ENCODE assay signal across 9 cellular contexts in genomic region chr6:154157082-154157481, GRCh38.
DNase-seq lines count a peak whose midpoint lies in the region; ATAC-seq lines count a peak whose summit lies in the region.
"Had no signal": no experiment of that assay in that cellular context is flagged by ENCODE, and none has a peak within 500 bp of the region (broad histone marks: within the 10 kb centered on the region; RNA-seq: fewer than 3 reads in every experiment).

No MANE protein-coding gene starts in this region.

- peaks cover 58% of the 10 kb centered on the region for H3K4me1 Mint-ChIP-seq in activated T-cell treated with anti-CD3 and anti-CD28 coated beads, Interleukin-2, amount 50 U/mL, for 4 hours (ENCODE audit: low read depth)
- peaks cover 63% of the 10 kb centered on the region for H3K4me1 Mint-ChIP-seq in activated naive CD4-positive, alpha-beta T cell treated with anti-CD3 and anti-CD28 coated beads, Interleukin-2, amount 50 U/mL, for 24 hours
- H3K4me1 Mint-ChIP-seq in stimulated activated naive CD8-positive, alpha-beta T cell treated with anti-CD3 and anti-CD28 coated beads, Interleukin-15, amount 100 ng/mL, for 72 hours, result peaks cover 57% of the 10 kb centered on the region

- DNase-seq in activated T-cell treated with anti-CD3 and anti-CD28 coated beads, Interleukin-2, amount 50 U/mL, for 4 hours, result no peak
- DNase-seq in activated T-cell treated with anti-CD3 and anti-CD28 coated beads for 4 hours (no peak), nucleus accumbens (lab: John Stamatoyannopoulos, UW) (no peak), NCI-H446 (lab: John Stamatoyannopoulos, UW) (no peak), NCI-H1436 treated with DMSO at 0.1 percent for 48 hours (lab: John Stamatoyannopoulos, UW) (no peak)
- DNase-seq in stimulated activated naive CD8-positive, alpha-beta T cell treated with anti-CD3 and anti-CD28 coated beads, Interleukin-15, amount 100 ng/mL, for 72 hours, result peak; percentile 16 to 36

- H3K9me3 Mint-ChIP-seq in activated T-cell treated with anti-CD3 and anti-CD28 coated beads, Interleukin-2, amount 50 U/mL, for 4 hours, result no peaks in the 10 kb centered on the region
- H3K9me3 Mint-ChIP-seq in activated naive CD4-positive, alpha-beta T cell treated with anti-CD3 and anti-CD28 coated beads, Interleukin-2, amount 50 U/mL, for 24 hours, result no peaks in the 10 kb centered on the region
- H3K9me3 Mint-ChIP-seq in stimulated activated naive CD8-positive, alpha-beta T cell treated with anti-CD3 and anti-CD28 coated beads, Interleukin-15, amount 100 ng/mL, for 72 hours, result no peaks in the 10 kb centered on the region

- ATAC-seq in activated T-cell treated with anti-CD3 and anti-CD28 coated beads, Interleukin-2, amount 50 U/mL, for 4 hours, result peak; percentile 45 to 50
- peak; percentile 41 for ATAC-seq in HG03039 (IDR thresholded peaks at IDR 0.05; ENCODE audit: unreplicated experiment)
- ATAC-seq in stimulated activated naive CD8-positive, alpha-beta T cell treated with anti-CD3 and anti-CD28 coated beads, Interleukin-15, amount 100 ng/mL, for 72 hours, result peak; percentile 57
- ATAC-seq: Panc1 had no signal

- peak overlapping the region; percentile 86 for H3K27ac Mint-ChIP-seq in activated naive CD4-positive, alpha-beta T cell treated with anti-CD3 and anti-CD28 coated beads, Interleukin-2, amount 50 U/mL, for 24 hours
- peak overlapping the region in 1 of 2 donors; percentile 67 for H3K27ac Mint-ChIP-seq in stimulated activated naive CD8-positive, alpha-beta T cell treated with anti-CD3 and anti-CD28 coated beads, Interleukin-15, amount 100 ng/mL, for 72 hours

- H3K36me3 Mint-ChIP-seq in activated T-cell treated with anti-CD3 and anti-CD28 coated beads, Interleukin-2, amount 50 U/mL, for 4 hours (ENCODE audit: insufficient read depth), result peaks cover 18% of the 10 kb centered on the region
- peaks cover 12% of the 10 kb centered on the region for H3K36me3 Mint-ChIP-seq in activated naive CD4-positive, alpha-beta T cell treated with anti-CD3 and anti-CD28 coated beads, Interleukin-2, amount 50 U/mL, for 24 hours

- no peaks in the 10 kb centered on the region for H3K27me3 Mint-ChIP-seq in activated T-cell treated with anti-CD3 and anti-CD28 coated beads, Interleukin-2, amount 50 U/mL, for 4 hours (ENCODE audit: low read depth)
- no peaks in the 10 kb centered on the region for H3K27me3 Mint-ChIP-seq in activated naive CD4-positive, alpha-beta T cell treated with anti-CD3 and anti-CD28 coated beads, Interleukin-2, amount 50 U/mL, for 24 hours
- H3K27me3 Mint-ChIP-seq in stimulated activated naive CD8-positive, alpha-beta T cell treated with anti-CD3 and anti-CD28 coated beads, Interleukin-15, amount 100 ng/mL, for 72 hours, result no peaks in the 10 kb centered on the region

- H3K4me3 Mint-ChIP-seq in activated T-cell treated with anti-CD3 and anti-CD28 coated beads, Interleukin-2, amount 50 U/mL, for 4 hours, result peak overlapping the region; percentile 74
- H3K4me3 Mint-ChIP-seq in activated naive CD4-positive, alpha-beta T cell treated with anti-CD3 and anti-CD28 coated beads, Interleukin-2, amount 50 U/mL, for 24 hours, result peak overlapping the region; percentile 78
- peak overlapping the region; percentile 67 to 81 for H3K4me3 Mint-ChIP-seq in stimulated activated naive CD8-positive, alpha-beta T cell treated with anti-CD3 and anti-CD28 coated beads, Interleukin-15, amount 100 ng/mL, for 72 hours

Comparison
In these comparisons a context has a peak if more than half of its experiments do, and no peak if none do; other contexts are left out.
1. DNase-seq: peak in stimulated activated naive CD8-positive, alpha-beta T cell treated with anti-CD3 and anti-CD28 coated beads, Interleukin-15, amount 100 ng/mL, for 72 hours (2 of 2); none in activated T-cell treated with anti-CD3 and anti-CD28 coated beads, Interleukin-2, amount 50 U/mL, for 4 hours (single experiment), activated T-cell treated with anti-CD3 and anti-CD28 coated beads for 4 hours (single experiment), nucleus accumbens (0 of 56), NCI-H446 (0 of 2) and NCI-H1436 treated with DMSO at 0.1 percent for 48 hours (single experiment).
2. Peak in every context shown above with its lines, with median percentiles within 50 percentile points of each other: ATAC-seq and H3K4me3 Mint-ChIP-seq.